Comparison of ENCODE assay signal across 1 cellular context in genomic region chr19:35040826-35041547, GRCh38.
A peak's percentile ranks its signal among the peaks of the same experiment; 100 is the strongest.
TF ChIP-seq lines count a peak whose summit lies in the region.

No MANE protein-coding gene starts in this region.

TF ChIP-seq in HepG2, 621 proteins besides CTCF, POLR2A, EP300 and RAD21 (continued from another document and continues in another):
- TF ChIP-seq ZNF704 (CRISPR knock-in tag; IDR thresholded peaks at IDR 0.05; ENCODE audit: borderline replicate concordance) (no peak; the same call in 1 of the 2 replicates), HES4 (CRISPR knock-in tag; IDR thresholded peaks at IDR 0.05; ENCODE audit: borderline replicate concordance) (peak; percentile 89), DMAP1 (CRISPR knock-in tag; IDR thresholded peaks at IDR 0.05) (peak; percentile 32; the same call in 1 of the 2 replicates), MIER3 (CRISPR knock-in tag; IDR thresholded peaks at IDR 0.05; ENCODE audit: borderline replicate concordance) (peak; percentile 58; the same call in 1 of the 2 replicates), ZNF770 (CRISPR knock-in tag; IDR thresholded peaks at IDR 0.05) (peak; percentile 82), ZNF34 (CRISPR knock-in tag; IDR thresholded peaks at IDR 0.05; ENCODE audit: borderline replicate concordance) (0 out of 2 replicates have a peak, but pooled peaks have one; percentile 29), SAFB2 (CRISPR knock-in tag; IDR thresholded peaks at IDR 0.05; ENCODE audit: borderline replicate concordance, low read depth) (peak; percentile 92; the same call in 1 of the 2 replicates), KDM1A (CRISPR knock-in tag; IDR thresholded peaks at IDR 0.05) (no peak), ZNF629 (CRISPR knock-in tag; conservative IDR thresholded peaks at IDR 0.05) (peak; percentile 66), ZNF749 (CRISPR knock-in tag; IDR thresholded peaks at IDR 0.05; ENCODE audit: borderline replicate concordance) (no peak), ZNF800 (CRISPR knock-in tag; IDR thresholded peaks at IDR 0.05) (0 out of 2 replicates have a peak, but pooled peaks have one; percentile 35), GTF2F1 (IDR thresholded peaks at IDR 0.05; ENCODE audit: low read length) (0 out of 2 replicates have a peak, but pooled peaks have one; percentile 21), HOXA7 (CRISPR knock-in tag; IDR thresholded peaks at IDR 0.05) (no peak), PTBP1 (IDR thresholded peaks at IDR 0.05; ENCODE audit: low read depth, low read length, poor library complexity, severe bottlenecking) (no peak), ZNF496 (CRISPR knock-in tag; IDR thresholded peaks at IDR 0.05; ENCODE audit: insufficient replicate concordance) (no peak), ZNF382 (CRISPR knock-in tag; IDR thresholded peaks at IDR 0.05; ENCODE audit: borderline replicate concordance) (no peak), CAMTA2 (CRISPR knock-in tag; IDR thresholded peaks at IDR 0.05; ENCODE audit: borderline replicate concordance) (peak; percentile 92; the same call in 1 of the 2 replicates), ZNF703 (CRISPR knock-in tag; IDR thresholded peaks at IDR 0.05; ENCODE audit: borderline replicate concordance) (peak; percentile 95; the same call in 1 of the 2 replicates), FOXP1 (IDR thresholded peaks at IDR 0.05) (peak; percentile 59; the same call in 1 of the 2 replicates), FOXP1 (CRISPR knock-in tag; IDR thresholded peaks at IDR 0.05) (peak; percentile 89), DPF2 (CRISPR knock-in tag; IDR thresholded peaks at IDR 0.05; ENCODE audit: borderline replicate concordance, low read depth) (peak; percentile 73; the same call in 1 of the 2 replicates), POLR2G (IDR thresholded peaks at IDR 0.05; ENCODE audit: low read depth, low read length) (peak; percentile 89), ZNF605 (CRISPR knock-in tag; IDR thresholded peaks at IDR 0.05) (peak; percentile 88), THAP9 (CRISPR knock-in tag; IDR thresholded peaks at IDR 0.05; ENCODE audit: borderline replicate concordance) (no peak), ZSCAN31 (CRISPR knock-in tag; IDR thresholded peaks at IDR 0.05; ENCODE audit: low read depth) (peak; percentile 96; the same call in 1 of the 2 replicates), SMAD9 (CRISPR knock-in tag; IDR thresholded peaks at IDR 0.05) (no peak), ZNF530 (CRISPR knock-in tag; IDR thresholded peaks at IDR 0.05; ENCODE audit: low read depth) (no peak), SMYD3 (CRISPR knock-in tag; IDR thresholded peaks at IDR 0.05) (peak; percentile 89), ZSCAN25 (CRISPR knock-in tag; IDR thresholded peaks at IDR 0.05) (peak; percentile 93; the same call in 1 of the 2 replicates), ADNP (CRISPR knock-in tag; IDR thresholded peaks at IDR 0.05) (no peak), ZNF761 (CRISPR knock-in tag; conservative IDR thresholded peaks at IDR 0.05) (peak; percentile 97), ZFYVE20 (CRISPR knock-in tag; IDR thresholded peaks at IDR 0.05; ENCODE audit: borderline replicate concordance, low read depth) (0 out of 2 replicates have a peak, but pooled peaks have one; percentile 39)
- TF ChIP-seq, protein P1, sequence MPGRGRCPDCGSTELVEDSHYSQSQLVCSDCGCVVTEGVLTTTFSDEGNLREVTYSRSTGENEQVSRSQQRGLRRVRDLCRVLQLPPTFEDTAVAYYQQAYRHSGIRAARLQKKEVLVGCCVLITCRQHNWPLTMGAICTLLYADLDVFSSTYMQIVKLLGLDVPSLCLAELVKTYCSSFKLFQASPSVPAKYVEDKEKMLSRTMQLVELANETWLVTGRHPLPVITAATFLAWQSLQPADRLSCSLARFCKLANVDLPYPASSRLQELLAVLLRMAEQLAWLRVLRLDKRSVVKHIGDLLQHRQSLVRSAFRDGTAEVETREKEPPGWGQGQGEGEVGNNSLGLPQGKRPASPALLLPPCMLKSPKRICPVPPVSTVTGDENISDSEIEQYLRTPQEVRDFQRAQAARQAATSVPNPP (CRISPR knock-in tag; IDR thresholded peaks at IDR 0.05), result peak; percentile 80; the same call in 1 of the 2 replicates
- TF ChIP-seq, protein P2, sequence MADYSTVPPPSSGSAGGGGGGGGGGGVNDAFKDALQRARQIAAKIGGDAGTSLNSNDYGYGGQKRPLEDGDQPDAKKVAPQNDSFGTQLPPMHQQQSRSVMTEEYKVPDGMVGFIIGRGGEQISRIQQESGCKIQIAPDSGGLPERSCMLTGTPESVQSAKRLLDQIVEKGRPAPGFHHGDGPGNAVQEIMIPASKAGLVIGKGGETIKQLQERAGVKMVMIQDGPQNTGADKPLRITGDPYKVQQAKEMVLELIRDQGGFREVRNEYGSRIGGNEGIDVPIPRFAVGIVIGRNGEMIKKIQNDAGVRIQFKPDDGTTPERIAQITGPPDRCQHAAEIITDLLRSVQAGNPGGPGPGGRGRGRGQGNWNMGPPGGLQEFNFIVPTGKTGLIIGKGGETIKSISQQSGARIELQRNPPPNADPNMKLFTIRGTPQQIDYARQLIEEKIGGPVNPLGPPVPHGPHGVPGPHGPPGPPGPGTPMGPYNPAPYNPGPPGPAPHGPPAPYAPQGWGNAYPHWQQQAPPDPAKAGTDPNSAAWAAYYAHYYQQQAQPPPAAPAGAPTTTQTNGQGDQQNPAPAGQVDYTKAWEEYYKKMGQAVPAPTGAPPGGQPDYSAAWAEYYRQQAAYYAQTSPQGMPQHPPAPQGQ (CRISPR knock-in tag; IDR thresholded peaks at IDR 0.05; ENCODE audit: borderline replicate concordance), result peak; percentile 66; the same call in 1 of the 2 replicates
- TF ChIP-seq, protein P3, sequence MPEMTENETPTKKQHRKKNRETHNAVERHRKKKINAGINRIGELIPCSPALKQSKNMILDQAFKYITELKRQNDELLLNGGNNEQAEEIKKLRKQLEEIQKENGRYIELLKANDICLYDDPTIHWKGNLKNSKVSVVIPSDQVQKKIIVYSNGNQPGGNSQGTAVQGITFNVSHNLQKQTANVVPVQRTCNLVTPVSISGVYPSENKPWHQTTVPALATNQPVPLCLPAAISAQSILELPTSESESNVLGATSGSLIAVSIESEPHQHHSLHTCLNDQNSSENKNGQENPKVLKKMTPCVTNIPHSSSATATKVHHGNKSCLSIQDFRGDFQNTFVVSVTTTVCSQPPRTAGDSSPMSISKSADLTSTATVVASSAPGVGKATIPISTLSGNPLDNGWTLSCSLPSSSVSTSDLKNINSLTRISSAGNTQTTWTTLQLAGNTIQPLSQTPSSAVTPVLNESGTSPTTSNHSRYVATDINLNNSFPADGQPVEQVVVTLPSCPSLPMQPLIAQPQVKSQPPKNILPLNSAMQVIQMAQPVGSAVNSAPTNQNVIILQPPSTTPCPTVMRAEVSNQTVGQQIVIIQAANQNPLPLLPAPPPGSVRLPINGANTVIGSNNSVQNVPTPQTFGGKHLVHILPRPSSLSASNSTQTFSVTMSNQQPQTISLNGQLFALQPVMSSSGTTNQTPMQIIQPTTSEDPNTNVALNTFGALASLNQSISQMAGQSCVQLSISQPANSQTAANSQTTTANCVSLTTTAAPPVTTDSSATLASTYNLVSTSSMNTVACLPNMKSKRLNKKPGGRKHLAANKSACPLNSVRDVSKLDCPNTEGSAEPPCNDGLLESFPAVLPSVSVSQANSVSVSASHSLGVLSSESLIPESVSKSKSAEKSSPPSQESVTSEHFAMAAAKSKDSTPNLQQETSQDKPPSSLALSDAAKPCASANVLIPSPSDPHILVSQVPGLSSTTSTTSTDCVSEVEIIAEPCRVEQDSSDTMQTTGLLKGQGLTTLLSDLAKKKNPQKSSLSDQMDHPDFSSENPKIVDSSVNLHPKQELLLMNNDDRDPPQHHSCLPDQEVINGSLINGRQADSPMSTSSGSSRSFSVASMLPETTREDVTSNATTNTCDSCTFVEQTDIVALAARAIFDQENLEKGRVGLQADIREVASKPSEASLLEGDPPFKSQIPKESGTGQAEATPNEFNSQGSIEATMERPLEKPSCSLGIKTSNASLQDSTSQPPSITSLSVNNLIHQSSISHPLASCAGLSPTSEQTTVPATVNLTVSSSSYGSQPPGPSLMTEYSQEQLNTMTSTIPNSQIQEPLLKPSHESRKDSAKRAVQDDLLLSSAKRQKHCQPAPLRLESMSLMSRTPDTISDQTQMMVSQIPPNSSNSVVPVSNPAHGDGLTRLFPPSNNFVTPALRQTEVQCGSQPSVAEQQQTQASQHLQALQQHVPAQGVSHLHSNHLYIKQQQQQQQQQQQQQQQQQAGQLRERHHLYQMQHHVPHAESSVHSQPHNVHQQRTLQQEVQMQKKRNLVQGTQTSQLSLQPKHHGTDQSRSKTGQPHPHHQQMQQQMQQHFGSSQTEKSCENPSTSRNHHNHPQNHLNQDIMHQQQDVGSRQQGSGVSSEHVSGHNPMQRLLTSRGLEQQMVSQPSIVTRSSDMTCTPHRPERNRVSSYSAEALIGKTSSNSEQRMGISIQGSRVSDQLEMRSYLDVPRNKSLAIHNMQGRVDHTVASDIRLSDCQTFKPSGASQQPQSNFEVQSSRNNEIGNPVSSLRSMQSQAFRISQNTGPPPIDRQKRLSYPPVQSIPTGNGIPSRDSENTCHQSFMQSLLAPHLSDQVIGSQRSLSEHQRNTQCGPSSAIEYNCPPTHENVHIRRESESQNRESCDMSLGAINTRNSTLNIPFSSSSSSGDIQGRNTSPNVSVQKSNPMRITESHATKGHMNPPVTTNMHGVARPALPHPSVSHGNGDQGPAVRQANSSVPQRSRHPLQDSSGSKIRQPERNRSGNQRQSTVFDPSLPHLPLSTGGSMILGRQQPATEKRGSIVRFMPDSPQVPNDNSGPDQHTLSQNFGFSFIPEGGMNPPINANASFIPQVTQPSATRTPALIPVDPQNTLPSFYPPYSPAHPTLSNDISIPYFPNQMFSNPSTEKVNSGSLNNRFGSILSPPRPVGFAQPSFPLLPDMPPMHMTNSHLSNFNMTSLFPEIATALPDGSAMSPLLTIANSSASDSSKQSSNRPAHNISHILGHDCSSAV (CRISPR knock-in tag; IDR thresholded peaks at IDR 0.05; ENCODE audit: borderline replicate concordance), result no peak
- TF ChIP-seq, protein P4, sequence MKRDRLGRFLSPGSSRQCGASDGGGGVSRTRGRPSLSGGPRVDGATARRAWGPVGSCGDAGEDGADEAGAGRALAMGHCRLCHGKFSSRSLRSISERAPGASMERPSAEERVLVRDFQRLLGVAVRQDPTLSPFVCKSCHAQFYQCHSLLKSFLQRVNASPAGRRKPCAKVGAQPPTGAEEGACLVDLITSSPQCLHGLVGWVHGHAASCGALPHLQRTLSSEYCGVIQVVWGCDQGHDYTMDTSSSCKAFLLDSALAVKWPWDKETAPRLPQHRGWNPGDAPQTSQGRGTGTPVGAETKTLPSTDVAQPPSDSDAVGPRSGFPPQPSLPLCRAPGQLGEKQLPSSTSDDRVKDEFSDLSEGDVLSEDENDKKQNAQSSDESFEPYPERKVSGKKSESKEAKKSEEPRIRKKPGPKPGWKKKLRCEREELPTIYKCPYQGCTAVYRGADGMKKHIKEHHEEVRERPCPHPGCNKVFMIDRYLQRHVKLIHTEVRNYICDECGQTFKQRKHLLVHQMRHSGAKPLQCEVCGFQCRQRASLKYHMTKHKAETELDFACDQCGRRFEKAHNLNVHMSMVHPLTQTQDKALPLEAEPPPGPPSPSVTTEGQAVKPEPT (CRISPR knock-in tag; IDR thresholded peaks at IDR 0.05; ENCODE audit: low read depth), result no peak
